In genomic region chr7:66894463-66895080, GRCh38 we compare ENCODE assay signal across 1 cellular context.
TF ChIP-seq lines count a peak whose summit lies in the region.

No MANE protein-coding gene starts in this region.

TF ChIP-seq in HEK293, 187 proteins besides CTCF, POLR2A, EP300 and RAD21 (continued from another document):
- TF ChIP-seq REST (tag by site-specific recombination; IDR thresholded peaks at IDR 0.05) (peak; percentile 96), KLF1 (tag by site-specific recombination; IDR thresholded peaks at IDR 0.05) (no peak), REPIN1 (tag by site-specific recombination; IDR thresholded peaks at IDR 0.05; ENCODE audit: low read depth) (no peak), ZNF221 (tag by site-specific recombination; IDR thresholded peaks at IDR 0.05; ENCODE audit: borderline replicate concordance) (no peak), IKZF3 (tag by site-specific recombination; IDR thresholded peaks at IDR 0.05) (no peak), ZBTB8A (tag by site-specific recombination; IDR thresholded peaks at IDR 0.05) (no peak), ZNF23 (tag by site-specific recombination; IDR thresholded peaks at IDR 0.05; ENCODE audit: borderline replicate concordance) (no peak), ZNF837 (tag by site-specific recombination; IDR thresholded peaks at IDR 0.05) (no peak), ZNF610 (tag by site-specific recombination; IDR thresholded peaks at IDR 0.05; ENCODE audit: borderline replicate concordance) (no peak), ZNF175 (tag by site-specific recombination; IDR thresholded peaks at IDR 0.05) (no peak), ZNF239 (tag by site-specific recombination; IDR thresholded peaks at IDR 0.05) (no peak), SCRT2 (tag by site-specific recombination; IDR thresholded peaks at IDR 0.05) (peak; percentile 78), ZNF654 (tag by site-specific recombination; IDR thresholded peaks at IDR 0.05; ENCODE audit: low read depth) (peak; percentile 19; the same call in 1 of the 2 replicates), ZNF114 (tag by site-specific recombination; IDR thresholded peaks at IDR 0.05) (no peak)
- TF ChIP-seq, protein P1, sequence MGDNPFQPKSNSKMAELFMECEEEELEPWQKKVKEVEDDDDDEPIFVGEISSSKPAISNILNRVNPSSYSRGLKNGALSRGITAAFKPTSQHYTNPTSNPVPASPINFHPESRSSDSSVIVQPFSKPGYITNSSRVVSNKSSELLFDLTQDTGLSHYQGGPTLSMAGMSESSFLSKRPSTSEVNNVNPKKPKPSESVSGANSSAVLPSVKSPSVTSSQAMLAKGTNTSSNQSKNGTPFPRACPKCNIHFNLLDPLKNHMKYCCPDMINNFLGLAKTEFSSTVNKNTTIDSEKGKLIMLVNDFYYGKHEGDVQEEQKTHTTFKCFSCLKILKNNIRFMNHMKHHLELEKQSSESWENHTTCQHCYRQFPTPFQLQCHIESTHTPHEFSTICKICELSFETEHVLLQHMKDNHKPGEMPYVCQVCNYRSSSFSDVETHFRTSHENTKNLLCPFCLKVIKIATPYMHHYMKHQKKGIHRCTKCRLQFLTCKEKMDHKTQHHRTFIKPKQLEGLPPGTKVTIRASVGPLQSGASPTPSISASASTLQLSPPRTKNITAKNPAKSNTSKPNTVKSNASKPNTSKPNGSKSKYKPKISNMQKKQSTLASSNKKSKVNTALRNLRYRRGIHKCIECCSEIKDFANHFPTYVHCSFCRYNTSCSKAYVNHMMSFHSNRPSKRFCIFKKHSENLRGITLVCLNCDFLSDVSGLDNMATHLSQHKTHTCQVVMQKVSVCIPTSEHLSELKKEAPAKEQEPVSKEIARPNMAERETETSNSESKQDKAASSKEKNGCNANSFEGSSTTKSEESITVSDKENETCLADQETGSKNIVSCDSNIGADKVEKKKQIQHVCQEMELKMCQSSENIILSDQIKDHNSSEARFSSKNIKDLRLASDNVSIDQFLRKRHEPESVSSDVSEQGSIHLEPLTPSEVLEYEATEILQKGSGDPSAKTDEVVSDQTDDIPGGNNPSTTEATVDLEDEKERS (tag by site-specific recombination; IDR thresholded peaks at IDR 0.05): no peak
TF ChIP-seq in HEK293: peak in this region for 6.
